ENCODE assay signal across 1 cellular context in genomic region chr1:93763981-93764750, GRCh38.
TF ChIP-seq lines count a peak whose summit lies in the region.

No MANE protein-coding gene starts in this region.

TF ChIP-seq in HepG2, 621 proteins besides CTCF, POLR2A, EP300 and RAD21:
- TF ChIP-seq, protein P1, sequence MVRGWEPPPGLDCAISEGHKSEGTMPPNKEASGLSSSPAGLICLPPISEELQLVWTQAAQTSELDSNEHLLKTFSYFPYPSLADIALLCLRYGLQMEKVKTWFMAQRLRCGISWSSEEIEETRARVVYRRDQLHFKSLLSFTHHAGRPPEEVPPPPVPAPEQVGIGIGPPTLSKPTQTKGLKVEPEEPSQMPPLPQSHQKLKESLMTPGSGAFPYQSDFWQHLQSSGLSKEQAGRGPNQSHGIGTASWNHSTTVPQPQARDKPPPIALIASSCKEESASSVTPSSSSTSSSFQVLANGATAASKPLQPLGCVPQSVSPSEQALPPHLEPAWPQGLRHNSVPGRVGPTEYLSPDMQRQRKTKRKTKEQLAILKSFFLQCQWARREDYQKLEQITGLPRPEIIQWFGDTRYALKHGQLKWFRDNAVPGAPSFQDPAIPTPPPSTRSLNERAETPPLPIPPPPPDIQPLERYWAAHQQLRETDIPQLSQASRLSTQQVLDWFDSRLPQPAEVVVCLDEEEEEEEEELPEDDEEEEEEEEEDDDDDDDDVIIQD (CRISPR knock-in tag; IDR thresholded peaks at IDR 0.05; ENCODE audit: low read depth) = no peak
- TF ChIP-seq ZNF687 (CRISPR knock-in tag; IDR thresholded peaks at IDR 0.05) = 0 out of 2 replicates have a peak, but pooled peaks have one; percentile 15
